Comparison of ENCODE assay signal across 8 cellular contexts in the genomic region with DNA sequence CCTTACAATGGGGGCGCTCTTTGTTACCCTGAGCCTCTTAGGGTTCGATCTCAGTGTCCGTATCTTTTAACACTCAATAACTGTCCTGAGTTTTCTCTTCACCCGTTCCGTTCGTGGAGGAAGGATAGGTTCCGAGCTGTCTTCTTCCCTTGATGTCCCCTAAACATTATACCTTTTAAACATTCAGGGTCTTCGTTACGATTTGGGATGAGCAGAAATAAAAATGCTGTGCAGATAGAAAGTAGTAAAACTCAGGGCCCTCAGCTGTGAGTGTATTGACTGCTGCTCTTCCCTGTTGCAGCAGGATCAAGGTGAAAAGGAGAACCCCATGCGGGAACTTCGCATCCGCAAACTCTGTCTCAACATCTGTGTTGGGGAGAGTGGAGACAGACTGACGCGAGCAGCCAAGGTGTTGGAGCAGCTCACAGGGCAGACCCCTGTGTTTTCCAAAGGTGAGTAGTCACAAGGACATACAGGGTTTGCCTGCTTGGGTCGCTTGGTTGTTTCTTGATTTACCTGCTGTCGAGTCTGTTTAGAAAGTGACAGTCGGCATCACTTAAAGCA. TPM values are rescaled to one million over a fixed set of nuclear protein-coding genes. Genes with fewer than 3 reads are reported as not detected.
DNase-seq lines count a peak whose midpoint lies in the region; ATAC-seq, FAIRE-seq and TF ChIP-seq lines count a peak whose summit lies in the region.

No MANE protein-coding gene starts in this region.

- peaks cover 49% of the 10 kb centered on the region for H3K36me3 ChIP-seq in A673 (ENCODE audit: insufficient read depth, low read length, poor library complexity, severe bottlenecking)
- peaks cover 56% of the 10 kb centered on the region for H3K36me3 ChIP-seq in K562 (ENCODE audit: control insufficient read depth, insufficient read depth, low read length)

- no peaks in the 10 kb centered on the region for H3K9me3 Mint-ChIP-seq in mesothelial cell of epicardium

- H3K9me3 ChIP-seq in A673 (ENCODE audit: low read depth, low read length, poor library complexity, severe bottlenecking): no peaks in the 10 kb centered on the region
- no peaks in the 10 kb centered on the region; the same call in 1 of the 2 replicates for H3K9me3 ChIP-seq in K562 (replicated peaks; ENCODE audit: control insufficient read depth, insufficient read depth, low read depth, low read length)

- ATAC-seq in K562 (peak; percentile 33), left colon (no peak), HG02763 (IDR thresholded peaks at IDR 0.05; ENCODE audit: unreplicated experiment) (no peak)

- no peaks in the 10 kb centered on the region for H3K27me3 Mint-ChIP-seq in mesothelial cell of epicardium (ENCODE audit: low read depth)

- CTCF ChIA-PET in A673 (lab: Charles Lee): interaction anchor here (0.7 kb wide), 1 partner anchor 13 kb away, joined by 3 read pairs; no protein-coding TSS in a partner anchor
- CTCF ChIA-PET in K562 (lab: Yijun Ruan, JAX; ENCODE audit: low intra/inter-chr PET ratio): no interaction called here

- intact Hi-C loops in A673 (cut with micrococcal nuclease; ENCODE audit: unreplicated experiment) (no loop called here), K562 (cut with micrococcal nuclease) (no loop called here), left colon (cut with DNase I, micrococcal nuclease) (no loop called here)

- TF ChIP-seq POLR2A in K562 (conservative IDR thresholded peaks at IDR 0.05): no peak

- H3K27me3 ChIP-seq in A673 (replicated peaks; ENCODE audit: insufficient read depth, low read depth, low read length, poor library complexity): no peaks in the 10 kb centered on the region
- no peaks in the 10 kb centered on the region for H3K27me3 ChIP-seq in K562 (ENCODE audit: control insufficient read depth in 2 of 2, insufficient read depth in 2 of 2, low read length in 2 of 2)

- H3K4me1 ChIP-seq in A673 (ENCODE audit: insufficient read depth, low read length, poor library complexity, severe bottlenecking) (peaks cover 30% of the 10 kb centered on the region), K562 (replicated peaks in 1 of 2; ENCODE audit: control insufficient read depth in 2 of 2, insufficient read depth in 2 of 2, low read length in 2 of 2) (peaks cover 18 to 36% of the 10 kb centered on the region in 2 experiments; a peak in 4 of 5 replicates)

- in situ Hi-C loops in K562 (cut with MboI) (no loop called here), GM13976 (cut with MboI; ENCODE audit: low sequenced_read_pairs, unreplicated experiment) (loop anchor here (10.0 kb wide), 1 partner anchor 52 kb away; a partner anchor contains a TSS)

- H3K4me2 ChIP-seq in K562 (ENCODE audit: insufficient read depth, low read length): peak overlapping the region; percentile 99

- POLR2A ChIA-PET in A673 (lab: Charles Lee; ENCODE audit: low non-redundant PET) (interaction anchor here (0.6 kb wide), 1 partner anchor 681 kb away, joined by 19 read pairs; no protein-coding TSS in a partner anchor), K562 (lab: Yijun Ruan, JAX) (interaction anchor here (0.5 to 3.1 kb wide), 27 partner anchors 9 to 567 kb away, joined by 3 to 40 read pairs (median 6); a partner anchor contains a TSS)

- H3K27ac ChIP-seq in A673 (ENCODE audit: low read depth, low read length, poor library complexity, severe bottlenecking): peak overlapping the region; percentile 93
- H3K27ac ChIP-seq in K562 (ENCODE audit: extremely low read depth, low read depth, low read length): peak overlapping the region; percentile 88

- H3K4me3 Mint-ChIP-seq in mesothelial cell of epicardium: peak overlapping the region; percentile 98

- TF ChIP-seq CTCF in A673 (conservative IDR thresholded peaks at IDR 0.05; ENCODE audit: low read depth, low read length) (no peak), HFF-Myc (IDR thresholded peaks at IDR 0.05; ENCODE audit: low read depth, low read length, missing control alignments) (no peak), K562 (IDR thresholded peaks at IDR 0.05 in 2 of 3, conservative IDR thresholded peaks at IDR 0.05 in 1 of 3; ENCODE audit: insufficient read depth in 2 of 3, low read depth in 1 of 3, low read length in 3 of 3) (0 out of 6 replicates have a peak, but pooled peaks have one; percentile 0 to 4 (median 1)), mesothelial cell of epicardium (IDR thresholded peaks at IDR 0.05; ENCODE audit: unreplicated experiment) (no peak), GM13976 (IDR thresholded peaks at IDR 0.05; ENCODE audit: borderline replicate concordance, control extremely low read depth, extremely low read depth, insufficient read depth, missing control alignments) (no peak)

- H3K9ac ChIP-seq in K562 (ENCODE audit: insufficient read depth in 1 of 2, low read depth in 2 of 2, low read length in 2 of 2): peak overlapping the region; percentile 98

- no peak for TF ChIP-seq EP300 in K562 (IDR thresholded peaks at IDR 0.05; ENCODE audit: low read length)

- peaks cover 59% of the 10 kb centered on the region for H3K79me2 ChIP-seq in K562 (ENCODE audit: control insufficient read depth, insufficient read depth, low read length)

- H3K9me1 ChIP-seq in K562 (ENCODE audit: control insufficient read depth, insufficient read depth, low read length): peaks cover 6% of the 10 kb centered on the region

- peak in 1 of 2 experiments; percentile 13; a peak in 1 of 4 replicates for TF ChIP-seq RAD21 in K562 (CRISPR knock-in tag; conservative IDR thresholded peaks at IDR 0.05 in 1 of 2, IDR thresholded peaks at IDR 0.05 in 1 of 2)

- peaks cover 52% of the 10 kb centered on the region for H4K20me1 ChIP-seq in K562 (replicated peaks; ENCODE audit: control insufficient read depth, insufficient read depth, low read length)

- DNase-seq in A673 (ENCODE audit: low spot score): no peak
- no peak for DNase-seq in HFF-Myc (ENCODE audit: extremely low read depth, low read depth)
- peak in 1 of 4 experiments; percentile 36 for DNase-seq in K562 (ENCODE audit: extremely low read depth in 1 of 4, low spot score in 3 of 4)
- DNase-seq in mesothelial cell of epicardium (ENCODE audit: low spot score in 2 of 2, unreplicated experiment in 2 of 2): no peak
- DNase-seq in GM13976 (ENCODE audit: low spot score): no peak
- no peak for DNase-seq in left colon
- no peak for DNase-seq in NCI-H748 (lab: John Stamatoyannopoulos, UW; ENCODE audit: unreplicated experiment)

- peaks cover 45% of the 10 kb centered on the region for H3K4me1 Mint-ChIP-seq in mesothelial cell of epicardium

- H3K36me3 Mint-ChIP-seq in mesothelial cell of epicardium: peaks cover 35% of the 10 kb centered on the region

- no TSS peak for BruUV-seq in A673 (replicated peaks; lab: Mats Ljungman, UMichigan)
- BruUV-seq in K562 (replicated peaks; lab: Mats Ljungman, UMichigan): no TSS peak

- peak; percentile 11 for FAIRE-seq in K562 (lab: Jason Lieb, UNC)

- H3K4me3 ChIP-seq in A673 (ENCODE audit: low read depth, low read length, poor library complexity, severe bottlenecking): peak overlapping the region; percentile 92
- peak overlapping the region; percentile 88 for H3K4me3 ChIP-seq in HFF-Myc (replicated peaks; ENCODE audit: low read depth, low read length)
- H3K4me3 ChIP-seq in K562: peak overlapping the region; percentile 85

- peak overlapping the region; percentile 95 for H3K27ac Mint-ChIP-seq in mesothelial cell of epicardium

- WGBS in K562 (ENCODE audit: insufficient coverage, low coverage, missing lambda C conversion rate): 0% methylated on average over 17 of the region's 17 CpGs

- H2AFZ ChIP-seq in K562 (ENCODE audit: low read depth, low read length): no peak overlapping the region

RNA-seq across cellular contexts. Expression of a gene that starts 0.8 kb away (rescaled TPM):
- total RNA-seq in A673 (2021): 1,180 and 1,206 TPM in 2 replicates
- total RNA-seq in K562 (2011; cell fraction: chromatin; rRNA removed; ENCODE audit: low replicate concordance): 326 and 345 TPM in 2 replicates
- total RNA-seq in K562 (2011; cell fraction: nucleolus; rRNA removed): 341 and 370 TPM in 2 replicates
- 557 and 1,073 TPM in 2 replicates for total RNA-seq in K562 (2011; cell fraction: nucleoplasm; rRNA removed)
- 3,111 and 3,495 TPM in 2 replicates for total RNA-seq in K562 (2014; rRNA removed)
- total RNA-seq in K562 (2014; rRNA removed; fragmentation: Illumina TruSeq; extraction: Trizol): 3,683 and 3,950 TPM in 2 replicates
- 3,549 and 3,642 TPM in 2 replicates for total RNA-seq in K562 (2015; rRNA removed; fragmentation: Illumina TruSeq; extraction: Trizol)
- total RNA-seq in K562 (2021): 1,751 and 1,781 TPM in 2 replicates
- 2,818 and 2,821 TPM in 2 replicates for polyA plus RNA-seq in K562 (2011; rRNA removed)
- 831 and 2,063 TPM in 2 replicates for polyA plus RNA-seq in K562 (2011; cell fraction: cytosol; rRNA removed)
- polyA plus RNA-seq in K562 (2011; cell fraction: nucleus; rRNA removed): 469 and 968 TPM in 2 replicates
- 3,491 and 4,910 TPM in 2 replicates for polyA plus RNA-seq in K562 (2012)
- 3,852 and 4,443 TPM in 2 replicates for polyA plus RNA-seq in K562 (2014; fragmentation: Illumina TruSeq; extraction: Trizol)
- polyA plus RNA-seq in K562 (2014; fragmentation: Nextera tagmentation; extraction: Ambion mirVana): 1,000 to 10,000 TPM; 2,542 to 2,758 TPM
- polyA plus RNA-seq in K562 (2014; rRNA removed): 4,338 and 4,526 TPM in 2 replicates
- 1,269 and 1,421 TPM in 2 replicates for polyA minus RNA-seq in K562 (2011; rRNA and poly(A)+ RNA removed)
- 631 and 637 TPM in 2 replicates for polyA minus RNA-seq in K562 (2011; cell fraction: cytosol; rRNA and poly(A)+ RNA removed)
- polyA minus RNA-seq in K562 (2011; cell fraction: nucleus; rRNA and poly(A)+ RNA removed): 128 and 273 TPM in 2 replicates
- 1,158 to 1,228 TPM (median 1,198 TPM) in 3 replicates for total RNA-seq in mesothelial cell of epicardium
- 100 to 1,000 TPM; 818 to 848 TPM for total RNA-seq in left colon

RNA-seq across cellular contexts. Expression of a gene that starts 50.9 kb away (rescaled TPM):
- total RNA-seq in A673 (2021) (66.3 and 69.8 TPM in 2 replicates), K562 (2014; rRNA removed) (61.3 and 70.8 TPM in 2 replicates), K562 (2014; rRNA removed; fragmentation: Illumina TruSeq; extraction: Trizol) (74.1 and 75.8 TPM in 2 replicates), K562 (2015; rRNA removed; fragmentation: Illumina TruSeq; extraction: Trizol) (77.6 and 80.0 TPM in 2 replicates), K562 (2021) (66.6 and 70.8 TPM in 2 replicates), mesothelial cell of epicardium (28.4 to 31.5 TPM (median 30.4 TPM) in 3 replicates), left colon (10 to 100 TPM; 29.6 to 34.7 TPM)
- total RNA-seq in K562 (2011; cell fraction: chromatin; rRNA removed; ENCODE audit: low replicate concordance): 40.0 and 60.8 TPM in 2 replicates
- total RNA-seq in K562 (2011; cell fraction: nucleolus; rRNA removed): 22.4 and 23.7 TPM in 2 replicates
- total RNA-seq in K562 (2011; cell fraction: nucleoplasm; rRNA removed): 31.1 and 33.1 TPM in 2 replicates
- polyA plus RNA-seq in K562 (2011; rRNA removed) (29.7 and 33.3 TPM in 2 replicates), K562 (2014; fragmentation: Illumina TruSeq; extraction: Trizol) (80.6 and 98.6 TPM in 2 replicates), K562 (2014; fragmentation: Nextera tagmentation; extraction: Ambion mirVana) (10 to 100 TPM; 31.9 to 53.6 TPM), K562 (2014; rRNA removed) (44.4 and 48.7 TPM in 2 replicates)
- polyA plus RNA-seq in K562 (2011; cell fraction: cytosol; rRNA removed): 13.9 and 14.8 TPM in 2 replicates
- polyA plus RNA-seq in K562 (2011; cell fraction: nucleus; rRNA removed): 24.7 and 25.8 TPM in 2 replicates
- polyA plus RNA-seq in K562 (2012): 28.7 and 53.0 TPM in 2 replicates
- polyA minus RNA-seq in K562 (2011; rRNA and poly(A)+ RNA removed): 35.1 and 35.7 TPM in 2 replicates
- 25.7 and 34.4 TPM in 2 replicates for polyA minus RNA-seq in K562 (2011; cell fraction: cytosol; rRNA and poly(A)+ RNA removed)
- polyA minus RNA-seq in K562 (2011; cell fraction: nucleus; rRNA and poly(A)+ RNA removed): 10.5 and 19.7 TPM in 2 replicates

Comparison
In these comparisons a context has a peak if more than half of its experiments do, and no peak if none do; other contexts are left out.
1. CTCF ChIP-seq: peak in K562 (3 of 3); none in A673 (single experiment), HFF-Myc (single experiment), mesothelial cell of epicardium (single experiment) and GM13976 (single experiment).
2. Peak in every context shown above with its lines, with median percentiles within 50 percentile points of each other: H3K4me3 ChIP-seq.